Comparison of ENCODE assay signal across 1 cellular context in genomic region chr22:22955866-22956535, GRCh38.
TF ChIP-seq lines count a peak whose summit lies in the region.

No MANE protein-coding gene starts in this region.

TF ChIP-seq in GM12878, 131 proteins besides CTCF, POLR2A, EP300 and RAD21 (continued from another document):
- no peak; the same call in 1 of the 2 replicates for TF ChIP-seq ELK1 (IDR thresholded peaks at IDR 0.05; ENCODE audit: low read depth, low read length)
- no peak for TF ChIP-seq ZNF217 (IDR thresholded peaks at IDR 0.05)
- no peak for TF ChIP-seq KAT2A (conservative IDR thresholded peaks at IDR 0.05; ENCODE audit: control insufficient read depth, low read depth, low read length)
- peak; percentile 75; the same call in 1 of the 2 replicates for TF ChIP-seq YY1 (IDR thresholded peaks at IDR 0.05; ENCODE audit: low read depth, low read length)
- TF ChIP-seq SMAD5 (IDR thresholded peaks at IDR 0.05; ENCODE audit: low read depth) = no peak
- no peak for TF ChIP-seq ZBTB11 (CRISPR knock-in tag; IDR thresholded peaks at IDR 0.05)
- TF ChIP-seq MEF2A (IDR thresholded peaks at IDR 0.05; ENCODE audit: insufficient read depth, low read depth, low read length) = no peak
- TF ChIP-seq USF1 (IDR thresholded peaks at IDR 0.05; ENCODE audit: borderline replicate concordance, extremely low read length, insufficient read depth, low read depth, low read length) = no peak
- no peak for TF ChIP-seq ZBTB40 (IDR thresholded peaks at IDR 0.05; ENCODE audit: borderline replicate concordance)
- no peak for TF ChIP-seq MEF2B (IDR thresholded peaks at IDR 0.05; ENCODE audit: partially characterized antibody, poor library complexity, severe bottlenecking)
- no peak for TF ChIP-seq MTA3 (IDR thresholded peaks at IDR 0.05; ENCODE audit: borderline replicate concordance, low read length)
- no peak for TF ChIP-seq JUNB (IDR thresholded peaks at IDR 0.05)
- TF ChIP-seq CEBPB (IDR thresholded peaks at IDR 0.05; ENCODE audit: borderline replicate concordance in 1 of 2, low read depth in 2 of 2, low read length in 2 of 2) = no peak
- TF ChIP-seq CHD2 (IDR thresholded peaks at IDR 0.05; ENCODE audit: borderline replicate concordance, low read depth, low read length) = no peak
- TF ChIP-seq SMC3 (IDR thresholded peaks at IDR 0.05; ENCODE audit: borderline replicate concordance, low read length) = peak; percentile 99
- no peak for TF ChIP-seq BCL3 (IDR thresholded peaks at IDR 0.05; ENCODE audit: borderline replicate concordance, insufficient read depth, low read depth, low read length, poor library complexity, severe bottlenecking)
- no peak for TF ChIP-seq BHLHE40 (IDR thresholded peaks at IDR 0.05; ENCODE audit: borderline replicate concordance in 1 of 2, low read depth in 2 of 2, low read length in 1 of 2)
- no peak for TF ChIP-seq ZBTB33 (IDR thresholded peaks at IDR 0.05)
- TF ChIP-seq RFX5 (IDR thresholded peaks at IDR 0.05; ENCODE audit: low read depth, low read length) = 0 out of 2 replicates have a peak, but pooled peaks have one; percentile 27
